In genomic region chrY:8324113-8324512, GRCh38 we compare ENCODE assay signal across 28 cellular contexts.
"Had no signal": no experiment of that assay in that cellular context is flagged by ENCODE, and none has a peak within 500 bp of the region (broad histone marks: within the 10 kb centered on the region; RNA-seq: fewer than 3 reads in every experiment).

No MANE protein-coding gene starts in this region.

- H3K27ac Mint-ChIP-seq: activated CD4-positive, alpha-beta T cell treated with anti-CD3 and anti-CD28 coated beads, Interleukin-2, amount 10 ng/mL, durations not matched to agents 7 days and 5 days; activated CD8-positive, alpha-beta T cell treated with anti-CD3 and anti-CD28 coated beads, Interleukin-2, amount 10 ng/mL, durations not matched to agents 7 days and 5 days; activated naive CD4-positive, alpha-beta T cell treated with anti-CD3 and anti-CD28 coated beads, Interleukin-2, amount 10 ng/mL, durations not matched to agents 7 days and 5 days; activated T-cell treated with anti-CD3 and anti-CD28 coated beads, Interleukin-2, amount 50 U/mL, for 24 hours had no signal

- H3K9me3 Mint-ChIP-seq: activated CD4-positive, alpha-beta T cell treated with anti-CD3 and anti-CD28 coated beads, Interleukin-2, amount 10 ng/mL, durations not matched to agents 7 days and 5 days; activated naive CD4-positive, alpha-beta T cell treated with anti-CD3 and anti-CD28 coated beads, Interleukin-2, amount 10 ng/mL, durations not matched to agents 7 days and 5 days; activated T-cell treated with anti-CD3 and anti-CD28 coated beads, Interleukin-2, amount 50 U/mL, for 24 hours; central memory CD8-positive, alpha-beta T cell had no signal

- ATAC-seq: activated CD8-positive, alpha-beta T cell treated with anti-CD3 and anti-CD28 coated beads, Interleukin-2, amount 10 ng/mL, durations not matched to agents 7 days and 5 days had no signal

- H3K4me3 Mint-ChIP-seq: activated CD4-positive, alpha-beta T cell treated with anti-CD3 and anti-CD28 coated beads, Interleukin-2, amount 10 ng/mL, durations not matched to agents 7 days and 5 days; activated CD8-positive, alpha-beta T cell treated with anti-CD3 and anti-CD28 coated beads, Interleukin-2, amount 10 ng/mL, durations not matched to agents 7 days and 5 days; activated naive CD4-positive, alpha-beta T cell treated with anti-CD3 and anti-CD28 coated beads, Interleukin-2, amount 10 ng/mL, durations not matched to agents 7 days and 5 days; activated T-cell treated with anti-CD3 and anti-CD28 coated beads, Interleukin-2, amount 50 U/mL, for 24 hours; central memory CD8-positive, alpha-beta T cell had no signal

- DNase-seq: activated CD4-positive, alpha-beta T cell treated with anti-CD3 and anti-CD28 coated beads for 1 hour; activated CD4-positive, alpha-beta T cell treated with anti-CD3 and anti-CD28 coated beads, Interleukin-2, amount 10 ng/mL, durations not matched to agents 7 days and 5 days; activated CD4-positive, alpha-beta T cell treated with anti-CD3 and anti-CD28 coated beads, Interleukin-2, amount 50 U/mL, for 48 hours; activated CD4-positive, CD25-positive, alpha-beta regulatory T cell; activated CD8-positive, alpha-beta T cell treated with anti-CD3 and anti-CD28 coated beads, Interleukin-2, amount 10 ng/mL, durations not matched to agents 7 days and 5 days; activated gamma-delta T cell treated with Interleukin-2 at 50 U/mL for 16 hours; activated naive CD4-positive, alpha-beta T cell treated with anti-CD3 and anti-CD28 coated beads, Interleukin-2, amount 10 ng/mL, durations not matched to agents 7 days and 5 days; activated T-cell treated with anti-CD3 and anti-CD28 coated beads, Interleukin-2, amount 50 U/mL, for 24 hours; amniotic stem cell; aorta; brain microvascular endothelial cell; MM.1S; MV-4-11; NCI-H1092; NCI-H1436 treated with DMSO at 0.1 percent for 48 hours; NCI-H1694 treated with DMSO at 0.1 percent for 48 hours; NCI-H2029; NCI-H2107; NCI-H2171; NCI-H510A; NCI-H526; NCI-H748 treated with DMSO at 0.1 percent for 48 hours; OCI-M1; SHP77; SJCRH30; T1000; WERI-Rb-1 had no signal

- H3K27me3 Mint-ChIP-seq: activated CD4-positive, alpha-beta T cell treated with anti-CD3 and anti-CD28 coated beads, Interleukin-2, amount 10 ng/mL, durations not matched to agents 7 days and 5 days; activated naive CD4-positive, alpha-beta T cell treated with anti-CD3 and anti-CD28 coated beads, Interleukin-2, amount 10 ng/mL, durations not matched to agents 7 days and 5 days; activated T-cell treated with anti-CD3 and anti-CD28 coated beads, Interleukin-2, amount 50 U/mL, for 24 hours; central memory CD8-positive, alpha-beta T cell had no signal

- H3K36me3 Mint-ChIP-seq: activated naive CD4-positive, alpha-beta T cell treated with anti-CD3 and anti-CD28 coated beads, Interleukin-2, amount 10 ng/mL, durations not matched to agents 7 days and 5 days had no signal

- H3K4me1 Mint-ChIP-seq: activated CD4-positive, alpha-beta T cell treated with anti-CD3 and anti-CD28 coated beads, Interleukin-2, amount 10 ng/mL, durations not matched to agents 7 days and 5 days; activated naive CD4-positive, alpha-beta T cell treated with anti-CD3 and anti-CD28 coated beads, Interleukin-2, amount 10 ng/mL, durations not matched to agents 7 days and 5 days; central memory CD8-positive, alpha-beta T cell had no signal
